10 cellular contexts compared by ENCODE assay signal in the genomic region with DNA sequence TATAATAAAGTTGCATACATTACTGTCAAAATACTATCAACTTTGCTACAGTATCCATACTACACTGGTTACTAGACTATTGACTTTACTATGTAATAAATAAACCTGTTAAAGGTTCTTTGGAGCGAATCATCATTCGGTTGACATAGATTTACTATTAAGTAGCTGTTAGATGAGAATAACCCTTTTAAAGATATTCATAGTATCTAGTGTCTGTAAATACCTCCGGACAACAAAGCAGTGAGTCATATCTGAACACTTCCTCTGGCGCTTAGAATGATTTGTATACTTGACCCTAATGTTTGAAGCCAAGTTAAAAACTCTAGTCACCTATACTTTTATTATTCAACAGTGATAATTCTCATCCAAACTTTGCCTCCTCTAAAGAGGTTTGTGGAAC.
DNase-seq lines count a peak whose midpoint lies in the region; ATAC-seq and TF ChIP-seq lines count a peak whose summit lies in the region.
"Had no signal": no experiment of that assay in that cellular context is flagged by ENCODE, and none has a peak within 500 bp of the region (broad histone marks: within the 10 kb centered on the region; RNA-seq: fewer than 3 reads in every experiment).

No MANE protein-coding gene starts in this region.

- H3K4me1 ChIP-seq in Panc1 (ENCODE audit: control insufficient read depth, insufficient read depth, low read length) (no peaks in the 10 kb centered on the region), esophagus squamous epithelium (no peaks in the 10 kb centered on the region)

- no peaks in the 10 kb centered on the region for H3K36me3 ChIP-seq in Panc1 (ENCODE audit: control insufficient read depth, insufficient read depth, low read length)
- no peaks in the 10 kb centered on the region for H3K36me3 ChIP-seq in esophagus squamous epithelium

- H3K4me3 ChIP-seq in Panc1 (ENCODE audit: low read depth in 2 of 2, low read length in 2 of 2) (no peak overlapping the region), foreskin fibroblast (ENCODE audit: low read depth in 1 of 2, low read length in 2 of 2) (no peak overlapping the region), lower leg skin (ENCODE audit: low read depth, poor library complexity, severe bottlenecking) (no peak overlapping the region), esophagus squamous epithelium (no peak overlapping the region)

- in situ Hi-C loops in Panc1 (cut with HindIII; ENCODE audit: low pct_unique_long_range_greater_than_20kb, low sequenced_read_pairs): no loop called here

- no peak overlapping the region for H3K27ac ChIP-seq in Panc1 (ENCODE audit: low read length)
- H3K27ac ChIP-seq in esophagus squamous epithelium: no peak overlapping the region

- ATAC-seq in GM18502 (IDR thresholded peaks at IDR 0.05; ENCODE audit: poor library complexity, unreplicated experiment): peak; percentile 54
- peak; percentile 62 for ATAC-seq in HG02678 (IDR thresholded peaks at IDR 0.05; ENCODE audit: unreplicated experiment)
- peak; percentile 69 for ATAC-seq in Panc1
- ATAC-seq in esophagus mucosa: no peak

- 60 to 64% methylated on average over 4 of the region's 4 CpGs for WGBS in lower leg skin, 2 donors
- 30 to 36% methylated on average over 4 of the region's 4 CpGs for WGBS in esophagus squamous epithelium, 2 donors

- no peak for TF ChIP-seq CTCF in Panc1 (IDR thresholded peaks at IDR 0.05)
- TF ChIP-seq CTCF in foreskin fibroblast (IDR thresholded peaks at IDR 0.05; ENCODE audit: low read depth, low read length): no peak
- no peak for TF ChIP-seq CTCF in lower leg skin (IDR thresholded peaks at IDR 0.05)
- no peak for TF ChIP-seq CTCF in esophagus squamous epithelium (IDR thresholded peaks at IDR 0.05)

- H3K9me3 ChIP-seq in Panc1 (ENCODE audit: control insufficient read depth, insufficient read depth, low read depth, low read length) (no peaks in the 10 kb centered on the region), esophagus squamous epithelium (no peaks in the 10 kb centered on the region)

- POLR2A ChIA-PET in Panc1 (lab: Charles Lee): no interaction called here

- TF ChIP-seq POLR2A in lower leg skin (IDR thresholded peaks at IDR 0.05): no peak
- no peak for TF ChIP-seq POLR2A in esophagus squamous epithelium (IDR thresholded peaks at IDR 0.05)

- intact Hi-C loops in Panc1 (cut with micrococcal nuclease; ENCODE audit: unreplicated experiment): no loop called here
- intact Hi-C loops in lower leg skin (cut with DNase I; ENCODE audit: low total_unique reads): no loop called here
- intact Hi-C loops in esophagus squamous epithelium (cut with DNase I): no loop called here

- CTCF ChIA-PET in Panc1 (lab: Charles Lee): no interaction called here

- H3K27me3 ChIP-seq in Panc1 (ENCODE audit: control insufficient read depth, insufficient read depth, low read length) (no peaks in the 10 kb centered on the region), esophagus squamous epithelium (no peaks in the 10 kb centered on the region)

- BruUV-seq in Panc1 (replicated peaks; lab: Mats Ljungman, UMichigan): no TSS peak

- DNase-seq in Panc1 (ENCODE audit: low read depth, low spot score) (peak; percentile 17), foreskin fibroblast (peak; percentile 59 to 65), lower leg skin (ENCODE audit: low spot score in 2 of 2) (no peak), esophagus squamous epithelium (lab: John Stamatoyannopoulos, UW) (no peak)
- DNase-seq in stimulated activated naive CD4-positive, alpha-beta T cell treated with Interleukin-2 at 50 U/mL for 16 hours (lab: John Stamatoyannopoulos, UW): no peak
- DNase-seq: NCI-H1105, SHP77 treated with DMSO at 0.1 percent for 48 hours had no signal

Comparison
In these comparisons a context has a peak if more than half of its experiments do, and no peak if none do; other contexts are left out.
1. DNase-seq: peak in Panc1 (single experiment) and foreskin fibroblast (2 of 2); none in stimulated activated naive CD4-positive, alpha-beta T cell treated with Interleukin-2 at 50 U/mL for 16 hours (single experiment), lower leg skin (0 of 2) and esophagus squamous epithelium (single experiment).